ENCODE assay signal across 28 cellular contexts in the genomic region with DNA sequence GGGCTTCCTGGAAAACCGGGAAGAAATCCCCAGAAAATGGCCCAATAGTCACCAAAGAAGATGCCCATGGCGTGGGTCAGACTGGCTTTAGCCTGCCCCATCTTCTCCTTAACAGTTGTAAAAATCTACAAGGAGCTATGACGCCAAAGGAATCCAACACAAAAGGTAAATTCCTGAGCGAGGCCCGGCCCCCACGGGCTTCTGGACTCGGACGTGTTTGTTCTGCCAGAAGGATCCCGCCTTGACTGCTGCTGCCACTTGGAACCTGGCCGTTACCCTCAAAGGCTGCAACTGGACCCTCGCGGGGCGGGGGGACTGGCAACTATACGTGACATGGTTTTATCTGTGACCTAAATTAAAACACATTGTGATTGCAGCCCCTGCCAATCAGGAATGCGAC. TPM values are rescaled to one million over a fixed set of nuclear protein-coding genes. Genes with fewer than 3 reads are reported as not detected.
A peak's percentile ranks its signal among the peaks of the same experiment; 100 is the strongest.
DNase-seq lines count a peak whose midpoint lies in the region; ATAC-seq and TF ChIP-seq lines count a peak whose summit lies in the region.
"Had no signal": no experiment of that assay in that cellular context is flagged by ENCODE, and none has a peak within 500 bp of the region (broad histone marks: within the 10 kb centered on the region; RNA-seq: fewer than 3 reads in every experiment).

No MANE protein-coding gene starts in this region.

- peak overlapping the region in 1 of 8 donors; percentile 57 for H3K27ac ChIP-seq in spleen
- no peak overlapping the region for H3K27ac ChIP-seq in WERI-Rb-1
- H3K27ac ChIP-seq: ascending aorta, GM23248, pancreas had no signal

- H3K9me3 ChIP-seq in spleen = no peaks in the 10 kb centered on the region
- no peaks in the 10 kb centered on the region for H3K9me3 ChIP-seq in WERI-Rb-1 (ENCODE audit: severe bottlenecking)
- H3K9me3 ChIP-seq: ascending aorta, BE2C, MG63, pancreas had no signal

- DNase-seq in activated T-cell treated with anti-CD3 and anti-CD28 coated beads, Interleukin-2, amount 50 U/mL, for 24 hours = peak; percentile 7
- no peak for DNase-seq in activated T-cell treated with anti-CD3 and anti-CD28 coated beads, Interleukin-2, amount 50 U/mL, for 1 hour
- DNase-seq in HuH-7.5 (ENCODE audit: low spot score) (peak; percentile 9), left kidney (ENCODE audit: low read depth, low spot score) (peak; percentile 46), spleen (peak; percentile 59), WERI-Rb-1 (no peak), retina (no peak)
- DNase-seq: activated CD4-positive, alpha-beta T cell treated with anti-CD3 and anti-CD28 coated beads for 1 hour; activated naive CD8-positive, alpha-beta T cell treated with anti-CD3 and anti-CD28 coated beads for 36 hours; caudate nucleus; GF-D8; GM23248; MG63; natural killer cell; NCI-H2081; NCI-H345; NCI-H774; OCI-M1; SHP77; SW 1271; T1000 had no signal

- 83 to 91% (median 91%) methylated on average over 15 of the region's 15 CpGs for WGBS in spleen, 5 donors

- H3K36me3 ChIP-seq in spleen (peaks cover 0 to 78% (median 13%) of the 10 kb centered on the region in 6 donors), WERI-Rb-1 (no peaks in the 10 kb centered on the region)
- H3K36me3 ChIP-seq: BE2C had no signal

- TF ChIP-seq POLR2A in spleen (IDR thresholded peaks at IDR 0.05) = no peak

- no peak overlapping the region for H3K4me3 Mint-ChIP-seq in activated T-cell treated with anti-CD3 and anti-CD28 coated beads, Interleukin-2, amount 50 U/mL, for 24 hours
- H3K4me3 Mint-ChIP-seq in stimulated activated memory B cell treated with anti-CD40 and anti-IgM and Interleukin-4, amounts not matched to agents 10 μg/mL and 1 μg/mL and 100 μg/mL, for 72 hours = no peak overlapping the region
- H3K4me3 Mint-ChIP-seq: activated naive CD8-positive, alpha-beta T cell treated with anti-CD3 and anti-CD28 coated beads for 36 hours; activated T-helper 1 cell treated with anti-CD3 and anti-CD28 coated beads, Interleukin-12 subunit alpha, Interleukin-12 subunit beta, Interleukin-2, Interleukin-4 antibody, amounts not matched to agents 30 ng/mL and 10 ng/mL and 1 ng/mL, durations not matched to agents 14 hours and 24 hours and 36 hours; dendritic cell treated with granulocyte-macrophage colony-stimulating factor and Interleukin-4, amounts not matched to agents 40 ng/mL and 50 ng/mL, for 4 days; natural killer cell had no signal

- H3K4me1 Mint-ChIP-seq in activated T-cell treated with anti-CD3 and anti-CD28 coated beads, Interleukin-2, amount 50 U/mL, for 24 hours (ENCODE audit: low read depth) = peaks cover 5% of the 10 kb centered on the region
- no peaks in the 10 kb centered on the region for H3K4me1 Mint-ChIP-seq in stimulated activated memory B cell treated with anti-CD40 and anti-IgM and Interleukin-4, amounts not matched to agents 10 μg/mL and 1 μg/mL and 100 μg/mL, for 72 hours
- H3K4me1 Mint-ChIP-seq: activated naive CD8-positive, alpha-beta T cell treated with anti-CD3 and anti-CD28 coated beads for 36 hours had no signal

- intact Hi-C loops in spleen (cut with DNase I; ENCODE audit: low total_unique reads) = no loop called here

- H3K9me3 Mint-ChIP-seq in activated T-cell treated with anti-CD3 and anti-CD28 coated beads, Interleukin-2, amount 50 U/mL, for 24 hours = no peaks in the 10 kb centered on the region
- H3K9me3 Mint-ChIP-seq in stimulated activated memory B cell treated with anti-CD40 and anti-IgM and Interleukin-4, amounts not matched to agents 10 μg/mL and 1 μg/mL and 100 μg/mL, for 72 hours = no peaks in the 10 kb centered on the region
- H3K9me3 Mint-ChIP-seq: activated naive CD8-positive, alpha-beta T cell treated with anti-CD3 and anti-CD28 coated beads for 36 hours; activated T-helper 1 cell treated with anti-CD3 and anti-CD28 coated beads, Interleukin-12 subunit alpha, Interleukin-12 subunit beta, Interleukin-2, Interleukin-4 antibody, amounts not matched to agents 30 ng/mL and 10 ng/mL and 1 ng/mL, durations not matched to agents 14 hours and 24 hours and 36 hours; dendritic cell treated with granulocyte-macrophage colony-stimulating factor and Interleukin-4, amounts not matched to agents 40 ng/mL and 50 ng/mL, for 4 days; natural killer cell had no signal

- H3K27me3 Mint-ChIP-seq in activated T-cell treated with anti-CD3 and anti-CD28 coated beads, Interleukin-2, amount 50 U/mL, for 24 hours = no peaks in the 10 kb centered on the region
- H3K27me3 Mint-ChIP-seq in stimulated activated memory B cell treated with anti-CD40 and anti-IgM and Interleukin-4, amounts not matched to agents 10 μg/mL and 1 μg/mL and 100 μg/mL, for 72 hours = peaks cover 33% of the 10 kb centered on the region
- H3K27me3 Mint-ChIP-seq: activated naive CD8-positive, alpha-beta T cell treated with anti-CD3 and anti-CD28 coated beads for 36 hours; dendritic cell treated with granulocyte-macrophage colony-stimulating factor and Interleukin-4, amounts not matched to agents 40 ng/mL and 50 ng/mL, for 4 days had no signal

- no peak overlapping the region for H3K27ac Mint-ChIP-seq in activated T-cell treated with anti-CD3 and anti-CD28 coated beads, Interleukin-2, amount 50 U/mL, for 24 hours
- H3K27ac Mint-ChIP-seq in stimulated activated memory B cell treated with anti-CD40 and anti-IgM and Interleukin-4, amounts not matched to agents 10 μg/mL and 1 μg/mL and 100 μg/mL, for 72 hours = no peak overlapping the region
- H3K27ac Mint-ChIP-seq: activated naive CD8-positive, alpha-beta T cell treated with anti-CD3 and anti-CD28 coated beads for 36 hours; activated T-helper 1 cell treated with anti-CD3 and anti-CD28 coated beads, Interleukin-12 subunit alpha, Interleukin-12 subunit beta, Interleukin-2, Interleukin-4 antibody, amounts not matched to agents 30 ng/mL and 10 ng/mL and 1 ng/mL, durations not matched to agents 14 hours and 24 hours and 36 hours; natural killer cell had no signal

- H3K27me3 ChIP-seq in spleen (replicated peaks in 1 of 7) (no peaks in the 10 kb centered on the region), WERI-Rb-1 (ENCODE audit: insufficient read depth, low read depth, severe bottlenecking) (no peaks in the 10 kb centered on the region)
- H3K27me3 ChIP-seq: ascending aorta, BE2C, MG63, pancreas had no signal

- H3K4me3 ChIP-seq in spleen = no peak overlapping the region
- H3K4me3 ChIP-seq in WERI-Rb-1 (ENCODE audit: low read depth, low read length) = no peak overlapping the region
- H3K4me3 ChIP-seq: ascending aorta, GM23248, K562, MG63, pancreas had no signal

- peaks cover 0 to 62% (median 35%) of the 10 kb centered on the region in 6 donors for H3K4me1 ChIP-seq in spleen
- H3K4me1 ChIP-seq: pancreas had no signal

- no peak for TF ChIP-seq CTCF in spleen (IDR thresholded peaks at IDR 0.05 in 8 of 11, conservative IDR thresholded peaks at IDR 0.05 in 3 of 11)
- TF ChIP-seq CTCF in WERI-Rb-1 (IDR thresholded peaks at IDR 0.05; ENCODE audit: low read depth, low read length) = no peak

- ATAC-seq in stimulated activated memory B cell treated with anti-CD40 and anti-IgM and Interleukin-4, amounts not matched to agents 10 μg/mL and 1 μg/mL and 100 μg/mL, for 72 hours = no peak
- ATAC-seq: K562, natural killer cell, pancreas had no signal

- H3K36me3 Mint-ChIP-seq in activated T-cell treated with anti-CD3 and anti-CD28 coated beads, Interleukin-2, amount 50 U/mL, for 24 hours (ENCODE audit: low read depth) = peaks cover 2% of the 10 kb centered on the region
- no peaks in the 10 kb centered on the region for H3K36me3 Mint-ChIP-seq in stimulated activated memory B cell treated with anti-CD40 and anti-IgM and Interleukin-4, amounts not matched to agents 10 μg/mL and 1 μg/mL and 100 μg/mL, for 72 hours
- H3K36me3 Mint-ChIP-seq: activated naive CD8-positive, alpha-beta T cell treated with anti-CD3 and anti-CD28 coated beads for 36 hours; natural killer cell had no signal

RNA-seq across cellular contexts. Expression of a gene that starts 54.5 kb away (rescaled TPM):
- 10 to 100 TPM; 32.3 to 45.8 (median 34.0) TPM for total RNA-seq in spleen
- polyA plus RNA-seq in spleen = 10 to 100 TPM; 28.0 to 45.3 (median 35.0) TPM

Comparison
In these comparisons a context has a peak if more than half of its experiments do, and no peak if none do; other contexts are left out.
1. DNase-seq: peak in activated T-cell treated with anti-CD3 and anti-CD28 coated beads, Interleukin-2, amount 50 U/mL, for 24 hours (single experiment), HuH-7.5 (single experiment), left kidney (single experiment) and spleen (single experiment); none in activated T-cell treated with anti-CD3 and anti-CD28 coated beads, Interleukin-2, amount 50 U/mL, for 1 hour (single experiment), WERI-Rb-1 (single experiment) and retina (single experiment).